In the genomic region with DNA sequence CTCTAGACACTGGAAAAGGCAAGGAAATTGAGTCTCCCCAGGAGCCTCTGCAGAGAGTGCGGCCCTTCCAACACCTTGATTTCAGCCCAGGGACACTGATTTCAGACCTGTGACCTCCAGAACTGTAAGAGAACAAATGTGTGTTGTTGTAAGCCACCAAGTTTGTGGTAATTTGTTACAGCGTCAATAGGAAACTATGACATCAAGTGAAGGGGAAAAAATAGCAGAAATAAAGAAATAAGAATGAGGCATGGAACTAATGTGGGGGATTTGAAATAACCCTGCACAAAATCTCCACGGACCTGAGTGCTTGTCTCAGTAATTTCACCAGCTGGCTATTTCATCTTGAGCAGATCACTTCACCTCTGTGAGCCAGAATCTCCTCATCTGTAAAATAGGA, we compare ENCODE assay signal across 19 cellular contexts.
DNase-seq lines count a peak whose midpoint lies in the region; ATAC-seq and TF ChIP-seq lines count a peak whose summit lies in the region.
"Had no signal": no experiment of that assay in that cellular context is flagged by ENCODE, and none has a peak within 500 bp of the region (broad histone marks: within the 10 kb centered on the region; RNA-seq: fewer than 3 reads in every experiment).

No MANE protein-coding gene starts in this region.

- H3K36me3 Mint-ChIP-seq in activated CD8-positive, alpha-beta memory T cell treated with anti-CD3 and anti-CD28 coated beads, Interleukin-2, amount 10 ng/mL, durations not matched to agents 7 days and 5 days = no peaks in the 10 kb centered on the region
- no peaks in the 10 kb centered on the region for H3K36me3 Mint-ChIP-seq in endodermal cell (ENCODE audit: low read depth)
- H3K36me3 Mint-ChIP-seq: CD4-positive, CD25-positive, alpha-beta regulatory T cell had no signal

- peaks cover 29% of the 10 kb centered on the region for H3K4me1 Mint-ChIP-seq in activated CD8-positive, alpha-beta memory T cell treated with anti-CD3 and anti-CD28 coated beads, Interleukin-2, amount 10 ng/mL, durations not matched to agents 7 days and 5 days
- peaks cover 38% of the 10 kb centered on the region for H3K4me1 Mint-ChIP-seq in endodermal cell

- no peak overlapping the region for H3K9ac ChIP-seq in endodermal cell (ENCODE audit: extremely low read depth, low read length, poor library complexity, severe bottlenecking)
- H3K9ac ChIP-seq in trophoblast cell (ENCODE audit: low read length) = no peak overlapping the region

- H3K4ac ChIP-seq in trophoblast cell (ENCODE audit: low read depth, low read length) = no peak overlapping the region

- H4K8ac ChIP-seq in trophoblast cell (ENCODE audit: low read depth, low read length) = no peak overlapping the region

- DNase-seq in activated CD8-positive, alpha-beta memory T cell treated with anti-CD3 and anti-CD28 coated beads, Interleukin-2, amount 10 ng/mL, durations not matched to agents 7 days and 5 days = peak; percentile 9
- DNase-seq in activated CD8-positive, alpha-beta memory T cell treated with anti-CD3 and anti-CD28 coated beads, Interleukin-2, amount 50 U/mL, for 4 hours = no peak
- DNase-seq in endodermal cell = peak; percentile 36
- DNase-seq in trophoblast cell = no peak
- no peak for DNase-seq in uterus
- DNase-seq in head of caudate nucleus = no peak
- DNase-seq in dermis blood vessel endothelial cell = no peak
- DNase-seq: AML-193; Caco-2; CD4-positive, CD25-positive, alpha-beta regulatory T cell; DMS53; EL; HFFc6; NCI-H1105; NCI-H1694 had no signal

- CTCF ChIA-PET in activated CD8-positive, alpha-beta memory T cell treated with anti-CD3 and anti-CD28 coated beads, Interleukin-2, amount 10 ng/mL, durations not matched to agents 7 days and 5 days (lab: Charles Lee) = no interaction called here

- H3K27ac ChIP-seq in endodermal cell (ENCODE audit: low read depth, low read length) (no peak overlapping the region), trophoblast cell (ENCODE audit: low read depth, low read length) (no peak overlapping the region), uterus (peak overlapping the region; percentile 87 to 99)
- H3K27ac ChIP-seq: 22Rv1 had no signal

- no peak overlapping the region for H3K23ac ChIP-seq in trophoblast cell (ENCODE audit: low read length)

- ATAC-seq in activated CD8-positive, alpha-beta memory T cell treated with anti-CD3 and anti-CD28 coated beads, Interleukin-2, amount 10 ng/mL, durations not matched to agents 7 days and 5 days = no peak
- no peak for ATAC-seq in HG03045 (IDR thresholded peaks at IDR 0.05; ENCODE audit: unreplicated experiment)
- ATAC-seq: K562, Right ventricle myocardium inferior had no signal

- WGBS in endodermal cell (ENCODE audit: insufficient coverage in 1 of 2, insufficient read length in 1 of 2), 2 experiments = 91 to 93% methylated on average over 3 of the region's 3 CpGs
- no CpG with 5 or more reads among the region's 3 CpGs for WGBS in trophoblast cell (ENCODE audit: extremely low coverage, insufficient coverage, insufficient read length)

- peaks cover 19% of the 10 kb centered on the region for H3K79me1 ChIP-seq in trophoblast cell (ENCODE audit: low read length)

- no peak overlapping the region for H4K12ac ChIP-seq in trophoblast cell (ENCODE audit: low read depth, low read length)

- H3K27ac Mint-ChIP-seq in activated CD8-positive, alpha-beta memory T cell treated with anti-CD3 and anti-CD28 coated beads, Interleukin-2, amount 10 ng/mL, durations not matched to agents 7 days and 5 days = no peak overlapping the region
- no peak overlapping the region for H3K27ac Mint-ChIP-seq in endodermal cell
- H3K27ac Mint-ChIP-seq: CD4-positive, CD25-positive, alpha-beta regulatory T cell had no signal

- no peak overlapping the region for H2AFZ ChIP-seq in trophoblast cell (ENCODE audit: insufficient read depth, low read length, poor library complexity)

- no peak overlapping the region for H2BK120ac ChIP-seq in trophoblast cell (ENCODE audit: insufficient read depth, low read length, poor library complexity)

- intact Hi-C loops in uterus (cut with DNase I; ENCODE audit: low total_unique reads) (no loop called here), head of caudate nucleus (cut with DNase I) (no loop called here)

- H3K4me3 Mint-ChIP-seq in activated CD8-positive, alpha-beta memory T cell treated with anti-CD3 and anti-CD28 coated beads, Interleukin-2, amount 10 ng/mL, durations not matched to agents 7 days and 5 days = no peak overlapping the region
- H3K4me3 Mint-ChIP-seq in endodermal cell = no peak overlapping the region
- H3K4me3 Mint-ChIP-seq: CD4-positive, CD25-positive, alpha-beta regulatory T cell; HFFc6 had no signal

- H3K4me3 ChIP-seq in endodermal cell (ENCODE audit: low read length) (no peak overlapping the region), trophoblast cell (ENCODE audit: low read depth, low read length) (no peak overlapping the region), uterus (no peak overlapping the region)
- H3K4me3 ChIP-seq: K562 had no signal

- H2BK5ac ChIP-seq in trophoblast cell (ENCODE audit: low read depth, low read length, poor library complexity) = no peak overlapping the region

- H3K4me2 ChIP-seq in trophoblast cell (ENCODE audit: low read length) = no peak overlapping the region

- no peak overlapping the region for H4K91ac ChIP-seq in trophoblast cell (ENCODE audit: low read depth, low read length)

- no peak overlapping the region for H2BK12ac ChIP-seq in trophoblast cell (ENCODE audit: low read length)

- TF ChIP-seq CTCF in endodermal cell (conservative IDR thresholded peaks at IDR 0.05) (no peak), uterus (IDR thresholded peaks at IDR 0.05) (no peak)

- no peaks in the 10 kb centered on the region for H3K36me3 ChIP-seq in endodermal cell (ENCODE audit: control insufficient read depth, insufficient read depth, low read length)
- H3K36me3 ChIP-seq in trophoblast cell (ENCODE audit: control insufficient read depth in 1 of 2, insufficient read depth in 2 of 2, low read length in 2 of 2) = no peaks in the 10 kb centered on the region
- H3K36me3 ChIP-seq in uterus = no peaks in the 10 kb centered on the region

- H3K18ac ChIP-seq in trophoblast cell (ENCODE audit: low read length) = no peak overlapping the region

- no peak overlapping the region for H2AK5ac ChIP-seq in trophoblast cell (ENCODE audit: low read length)

- H3K9me3 Mint-ChIP-seq in activated CD8-positive, alpha-beta memory T cell treated with anti-CD3 and anti-CD28 coated beads, Interleukin-2, amount 10 ng/mL, durations not matched to agents 7 days and 5 days (ENCODE audit: low read depth) = no peaks in the 10 kb centered on the region
- no peaks in the 10 kb centered on the region for H3K9me3 Mint-ChIP-seq in endodermal cell
- H3K9me3 Mint-ChIP-seq: HFFc6 had no signal

- peak overlapping the region; percentile 31 for H3K14ac ChIP-seq in trophoblast cell (ENCODE audit: low read length)

- TF ChIP-seq POLR2A in uterus (IDR thresholded peaks at IDR 0.05) = no peak

- H3K27me3 ChIP-seq in endodermal cell (ENCODE audit: control insufficient read depth, insufficient read depth, low read length, poor library complexity, severe bottlenecking) (peaks cover 16% of the 10 kb centered on the region), trophoblast cell (ENCODE audit: insufficient read depth, low read length) (no peaks in the 10 kb centered on the region), uterus (no peaks in the 10 kb centered on the region)

- no peaks in the 10 kb centered on the region for H3K27me3 Mint-ChIP-seq in activated CD8-positive, alpha-beta memory T cell treated with anti-CD3 and anti-CD28 coated beads, Interleukin-2, amount 10 ng/mL, durations not matched to agents 7 days and 5 days
- peaks cover 8% of the 10 kb centered on the region for H3K27me3 Mint-ChIP-seq in endodermal cell (ENCODE audit: insufficient read depth)
- H3K27me3 Mint-ChIP-seq: CD4-positive, CD25-positive, alpha-beta regulatory T cell had no signal

- H3K79me2 ChIP-seq in trophoblast cell (ENCODE audit: control insufficient read depth, insufficient read depth, low read length, poor library complexity) = no peaks in the 10 kb centered on the region

- peaks cover 8% of the 10 kb centered on the region for H3K4me1 ChIP-seq in endodermal cell (ENCODE audit: control insufficient read depth, insufficient read depth, low read length)
- peaks cover 29 to 37% of the 10 kb centered on the region in 2 experiments for H3K4me1 ChIP-seq in trophoblast cell (ENCODE audit: control insufficient read depth in 1 of 2, insufficient read depth in 2 of 2, low read length in 2 of 2)
- peaks cover 5 to 11% of the 10 kb centered on the region in 2 donors for H3K4me1 ChIP-seq in uterus
- H3K4me1 ChIP-seq: Caco-2 had no signal

- H3K9me3 ChIP-seq in endodermal cell (ENCODE audit: control insufficient read depth, low read length) (no peaks in the 10 kb centered on the region), trophoblast cell (ENCODE audit: insufficient read depth, low read depth, low read length) (no peaks in the 10 kb centered on the region), uterus (no peaks in the 10 kb centered on the region)
- H3K9me3 ChIP-seq: Caco-2 had no signal

Comparison
In these comparisons a context has a peak if more than half of its experiments do, and no peak if none do; other contexts are left out.
1. DNase-seq: peak in activated CD8-positive, alpha-beta memory T cell treated with anti-CD3 and anti-CD28 coated beads, Interleukin-2, amount 10 ng/mL, durations not matched to agents 7 days and 5 days (single experiment) and endodermal cell (single experiment); none in activated CD8-positive, alpha-beta memory T cell treated with anti-CD3 and anti-CD28 coated beads, Interleukin-2, amount 50 U/mL, for 4 hours (single experiment), trophoblast cell (0 of 2), uterus (0 of 2), head of caudate nucleus (0 of 42) and dermis blood vessel endothelial cell (single experiment).
2. H3K27ac ChIP-seq: peak in uterus (2 of 2); none in endodermal cell (single experiment) and trophoblast cell (single experiment).